In genomic region chr2:176122266-176122632, GRCh38 we compare ENCODE assay signal across 11 cellular contexts. TPM values are rescaled to one million over a fixed set of nuclear protein-coding genes. Genes with fewer than 3 reads are reported as not detected.
DNase-seq lines count a peak whose midpoint lies in the region; ATAC-seq and TF ChIP-seq lines count a peak whose summit lies in the region.
"Had no signal": no experiment of that assay in that cellular context is flagged by ENCODE, and none has a peak within 500 bp of the region (broad histone marks: within the 10 kb centered on the region; RNA-seq: fewer than 3 reads in every experiment).

No MANE protein-coding gene starts in this region.

- H3K4ac ChIP-seq in mesenchymal stem cell (ENCODE audit: low read depth in 1 of 2, low read length in 2 of 2) = no peak overlapping the region

- H3K9me3 ChIP-seq in body of pancreas (no peaks in the 10 kb centered on the region), mesenchymal stem cell (ENCODE audit: control insufficient read depth, low read length) (no peaks in the 10 kb centered on the region), thoracic aorta (no peaks in the 10 kb centered on the region)

- H2BK120ac ChIP-seq in mesenchymal stem cell (ENCODE audit: low read depth, low read length) = no peak overlapping the region

- H3K9me3 Mint-ChIP-seq in activated CD4-positive, alpha-beta T cell treated with anti-CD3 and anti-CD28 coated beads, Interleukin-2, amount 10 ng/mL, durations not matched to agents 7 days and 5 days = peaks cover 4% of the 10 kb centered on the region

- H3K4me3 Mint-ChIP-seq in activated CD4-positive, alpha-beta T cell treated with anti-CD3 and anti-CD28 coated beads, Interleukin-2, amount 10 ng/mL, durations not matched to agents 7 days and 5 days = no peak overlapping the region

- peaks cover 2% of the 10 kb centered on the region for H3K36me3 Mint-ChIP-seq in activated CD4-positive, alpha-beta T cell treated with anti-CD3 and anti-CD28 coated beads, Interleukin-2, amount 10 ng/mL, durations not matched to agents 7 days and 5 days (ENCODE audit: low read depth)

- peaks cover 14% of the 10 kb centered on the region for H3K4me1 ChIP-seq in body of pancreas
- H3K4me1 ChIP-seq in mesenchymal stem cell (ENCODE audit: control insufficient read depth, insufficient read depth, low read depth, low read length) = peaks cover 18% of the 10 kb centered on the region
- peaks cover 7 to 23% of the 10 kb centered on the region in 2 donors for H3K4me1 ChIP-seq in thoracic aorta (ENCODE audit: control insufficient read depth in 1 of 2, low read depth in 2 of 2)

- H3K27me3 ChIP-seq in body of pancreas (peaks cover 0 to 54% of the 10 kb centered on the region in 2 donors), mesenchymal stem cell (ENCODE audit: control insufficient read depth in 1 of 2, insufficient read depth in 1 of 2, low read length in 2 of 2) (peaks cover 53 to 92% of the 10 kb centered on the region in 2 experiments), thoracic aorta (replicated peaks; ENCODE audit: insufficient read depth) (peaks cover 48% of the 10 kb centered on the region)

- intact Hi-C loops in body of pancreas (cut with DNase I) = loop anchor here (10.0 kb wide), 1 partner anchor 693 kb away; no protein-coding TSS in a partner anchor

- no peaks in the 10 kb centered on the region for H3K36me3 ChIP-seq in body of pancreas (replicated peaks in 1 of 2; ENCODE audit: insufficient read depth in 1 of 2, low read depth in 2 of 2)
- H3K36me3 ChIP-seq in mesenchymal stem cell (ENCODE audit: control insufficient read depth in 1 of 2, insufficient read depth in 2 of 2, low read depth in 1 of 2, low read length in 2 of 2) = no peaks in the 10 kb centered on the region
- H3K36me3 ChIP-seq in thoracic aorta = no peaks in the 10 kb centered on the region

- no peak overlapping the region for H2BK5ac ChIP-seq in mesenchymal stem cell (ENCODE audit: low read depth, low read length, poor library complexity, severe bottlenecking)

- ATAC-seq in body of pancreas (peak; percentile 22), thoracic aorta (ENCODE audit: insufficient number of reproducible peaks, low FRiP score, low read depth) (no peak), GM21381 (IDR thresholded peaks at IDR 0.05; ENCODE audit: unreplicated experiment) (no peak), HG02938 (IDR thresholded peaks at IDR 0.05; ENCODE audit: unreplicated experiment) (no peak), GM18858 (IDR thresholded peaks at IDR 0.05; ENCODE audit: unreplicated experiment) (no peak)

- TF ChIP-seq POLR2A in body of pancreas (IDR thresholded peaks at IDR 0.05) = no peak

- H2BK15ac ChIP-seq in mesenchymal stem cell (ENCODE audit: low read depth, poor library complexity, severe bottlenecking) = no peak overlapping the region

- WGBS in body of pancreas, 2 donors = 5% methylated on average over 36 to 37 of the region's 38 CpGs
- 2% methylated on average over 36 of the region's 38 CpGs for WGBS in mesenchymal stem cell

- H4K91ac ChIP-seq in mesenchymal stem cell (ENCODE audit: low read length) = no peak overlapping the region

- no peak overlapping the region for H3K18ac ChIP-seq in mesenchymal stem cell (ENCODE audit: low read depth in 1 of 2, low read length in 2 of 2)

- H3K23ac ChIP-seq in mesenchymal stem cell (ENCODE audit: low read length in 2 of 2) = no peak overlapping the region

- no peak overlapping the region for H4K8ac ChIP-seq in mesenchymal stem cell (ENCODE audit: low read length)

- no peak for DNase-seq in activated CD4-positive, alpha-beta T cell treated with anti-CD3 and anti-CD28 coated beads, Interleukin-2, amount 10 ng/mL, durations not matched to agents 7 days and 5 days
- DNase-seq in activated CD4-positive, alpha-beta T cell treated with anti-CD3 and anti-CD28 coated beads for 4 hours = no peak
- DNase-seq in body of pancreas (no peak), mesenchymal stem cell (no peak), thoracic aorta (ENCODE audit: low spot score) (no peak)
- DNase-seq: midbrain had no signal

- no peak overlapping the region for H2AK5ac ChIP-seq in mesenchymal stem cell (ENCODE audit: low read length, severe bottlenecking)

- H3K27me3 Mint-ChIP-seq in activated CD4-positive, alpha-beta T cell treated with anti-CD3 and anti-CD28 coated beads, Interleukin-2, amount 10 ng/mL, durations not matched to agents 7 days and 5 days = peaks cover 81% of the 10 kb centered on the region

- no peak for TF ChIP-seq CTCF in body of pancreas (IDR thresholded peaks at IDR 0.05)
- TF ChIP-seq CTCF in thoracic aorta (IDR thresholded peaks at IDR 0.05) = no peak

- H3K27ac ChIP-seq in body of pancreas = no peak overlapping the region
- H3K27ac ChIP-seq in mesenchymal stem cell (ENCODE audit: low read length, poor library complexity, severe bottlenecking) = no peak overlapping the region
- H3K27ac ChIP-seq in thoracic aorta = peak overlapping the region in 1 of 2 donors; percentile 10

- peaks cover 11% of the 10 kb centered on the region for H3K4me1 Mint-ChIP-seq in activated CD4-positive, alpha-beta T cell treated with anti-CD3 and anti-CD28 coated beads, Interleukin-2, amount 10 ng/mL, durations not matched to agents 7 days and 5 days

- H2AFZ ChIP-seq in mesenchymal stem cell (ENCODE audit: low read depth, low read length) = no peak overlapping the region

- peak overlapping the region in 1 of 2 donors; percentile 8 for H3K4me3 ChIP-seq in body of pancreas
- H3K4me3 ChIP-seq in mesenchymal stem cell (ENCODE audit: insufficient read depth in 1 of 2, low read depth in 1 of 2, low read length in 2 of 2) = peak overlapping the region; percentile 49 to 84
- peak overlapping the region; percentile 72 for H3K4me3 ChIP-seq in thoracic aorta

- POLR2A ChIA-PET in activated CD4-positive, alpha-beta T cell treated with anti-CD3 and anti-CD28 coated beads, Interleukin-2, amount 10 ng/mL, durations not matched to agents 7 days and 5 days (lab: Charles Lee) = no interaction called here

- peak overlapping the region; percentile 69 for H3K4me2 ChIP-seq in mesenchymal stem cell (ENCODE audit: low read length, poor library complexity, severe bottlenecking)

- H3K27ac Mint-ChIP-seq in activated CD4-positive, alpha-beta T cell treated with anti-CD3 and anti-CD28 coated beads, Interleukin-2, amount 10 ng/mL, durations not matched to agents 7 days and 5 days = peak overlapping the region; percentile 46

- no peak overlapping the region for H2BK12ac ChIP-seq in mesenchymal stem cell (ENCODE audit: low read length in 2 of 2)

- H3K9ac ChIP-seq in mesenchymal stem cell (ENCODE audit: low read length) = peak overlapping the region; percentile 69

- H3K14ac ChIP-seq in mesenchymal stem cell (ENCODE audit: low read length in 2 of 2) = no peak overlapping the region

- H3K79me1 ChIP-seq in mesenchymal stem cell (replicated peaks; ENCODE audit: low read length, poor library complexity, severe bottlenecking) = no peaks in the 10 kb centered on the region

- CTCF ChIA-PET in activated CD4-positive, alpha-beta T cell treated with anti-CD3 and anti-CD28 coated beads, Interleukin-2, amount 10 ng/mL, durations not matched to agents 7 days and 5 days (lab: Charles Lee) = interaction anchor here (1.8 kb wide), 1 partner anchor 19 kb away, joined by 5 read pairs; no protein-coding TSS in a partner anchor

RNA-seq across cellular contexts. Expression of gene HOXD9, which starts 0.3 kb away (rescaled TPM):
- total RNA-seq in activated CD4-positive, alpha-beta T cell treated with anti-CD3 and anti-CD28 coated beads, Interleukin-2, amount 10 ng/mL, durations not matched to agents 7 days and 5 days = not detected
- 1 to 10 TPM in 1 of 2 donors, under 1 TPM in 1; 0.33 to 1.6 TPM for total RNA-seq in body of pancreas
- polyA plus RNA-seq in mesenchymal stem cell (2013, experiment 1 of 2) = not detected
- not detected for polyA plus RNA-seq in mesenchymal stem cell (2013, experiment 2 of 2)
- total RNA-seq in thoracic aorta = 1 to 10 TPM in 1 of 2 donors, not detected in 1; 1.4 TPM

RNA-seq across cellular contexts. Expression of gene HOXD10, which starts 5.7 kb away (rescaled TPM):
- total RNA-seq in activated CD4-positive, alpha-beta T cell treated with anti-CD3 and anti-CD28 coated beads, Interleukin-2, amount 10 ng/mL, durations not matched to agents 7 days and 5 days = not detected
- total RNA-seq in body of pancreas (under 1 TPM in 1 of 2 donors, not detected in 1; 0.26 TPM), thoracic aorta (not detected)
- not detected for polyA plus RNA-seq in mesenchymal stem cell (2013, experiment 1 of 2)
- not detected for polyA plus RNA-seq in mesenchymal stem cell (2013, experiment 2 of 2)
- total RNA-seq: SK-MEL-5 had no signal

RNA-seq across cellular contexts. Expression of gene HOXD8, which starts 7.3 kb away (rescaled TPM):
- not detected for total RNA-seq in activated CD4-positive, alpha-beta T cell treated with anti-CD3 and anti-CD28 coated beads, Interleukin-2, amount 10 ng/mL, durations not matched to agents 7 days and 5 days
- total RNA-seq in body of pancreas (1 to 10 TPM; 2.6 to 3.1 TPM), thoracic aorta (10 to 100 TPM in 1 of 2 donors, 1 to 10 TPM in 1; 3.9 to 11.2 TPM)
- 0.11 TPM for polyA plus RNA-seq in mesenchymal stem cell (2013, experiment 1 of 2)
- polyA plus RNA-seq in mesenchymal stem cell (2013, experiment 2 of 2) = 0.19 TPM

RNA-seq across cellular contexts. Expression of gene HOXD11, which starts 15.2 kb away (rescaled TPM):
- total RNA-seq in activated CD4-positive, alpha-beta T cell treated with anti-CD3 and anti-CD28 coated beads, Interleukin-2, amount 10 ng/mL, durations not matched to agents 7 days and 5 days = not detected
- total RNA-seq in body of pancreas (not detected), thoracic aorta (not detected)
- polyA plus RNA-seq in mesenchymal stem cell (2013, experiment 1 of 2) = not detected
- not detected for polyA plus RNA-seq in mesenchymal stem cell (2013, experiment 2 of 2)

RNA-seq across cellular contexts. Expression of gene HOXD12, which starts 22.7 kb away (rescaled TPM):
- total RNA-seq in activated CD4-positive, alpha-beta T cell treated with anti-CD3 and anti-CD28 coated beads, Interleukin-2, amount 10 ng/mL, durations not matched to agents 7 days and 5 days = not detected
- total RNA-seq in body of pancreas = not detected
- not detected for polyA plus RNA-seq in mesenchymal stem cell (2013, experiment 1 of 2)
- not detected for polyA plus RNA-seq in mesenchymal stem cell (2013, experiment 2 of 2)
- total RNA-seq in thoracic aorta = not detected
- total RNA-seq: HT1080 had no signal
